Comparison of ENCODE assay signal across 31 cellular contexts in genomic region chr9:133483611-133484010, GRCh38. TPM values are rescaled to one million over a fixed set of nuclear protein-coding genes. Genes with fewer than 3 reads are reported as not detected.
"Had no signal": no experiment of that assay in that cellular context is flagged by ENCODE, and none has a peak within 500 bp of the region (broad histone marks: within the 10 kb centered on the region; RNA-seq: fewer than 3 reads in every experiment).

No MANE protein-coding gene starts in this region.

- H3K9me3 Mint-ChIP-seq: activated CD4-positive, alpha-beta memory T cell treated with anti-CD3 and anti-CD28 coated beads, Interleukin-2, amount 10 ng/mL, durations not matched to agents 7 days and 5 days; activated CD4-positive, alpha-beta T cell treated with anti-CD3 and anti-CD28 coated beads, Interleukin-2, amount 10 ng/mL, durations not matched to agents 7 days and 5 days; activated naive CD4-positive, alpha-beta T cell treated with anti-CD3 and anti-CD28 coated beads, Interleukin-2, amount 50 U/mL, for 24 hours; activated naive CD8-positive, alpha-beta T cell treated with anti-CD3 and anti-CD28 coated beads, Interleukin-2, amount 50 U/mL, for 24 hours; activated T-cell treated with anti-CD3 and anti-CD28 coated beads, Interleukin-2, amount 50 U/mL, for 4 hours; activated T-helper 2 cell treated with anti-CD3 and anti-CD28 coated beads, Interferon-gamma antibody, Interleukin-2, Interleukin-4, amounts not matched to agents 10 μg/mL and 5 μg/mL and 100 μg/mL, durations not matched to agents 14 hours and 24 hours and 36 hours; central memory CD8-positive, alpha-beta T cell; nephron progenitor cell; stimulated activated effector memory CD8-positive, alpha-beta T cell treated with anti-CD3 and anti-CD28 coated beads, Interleukin-12 subunit alpha, Interleukin-12 subunit beta, amount 100 ng/mL, for 72 hours; stimulated activated naive CD8-positive, alpha-beta T cell treated with anti-CD3 and anti-CD28 coated beads, Interleukin-15, amount 100 ng/mL, for 72 hours; WTC11 had no signal

- H3K27ac ChIP-seq: breast epithelium, epithelial cell of prostate, esophagus squamous epithelium, hepatocyte, parathyroid adenoma, thyroid gland had no signal

- H3K36me3 Mint-ChIP-seq: activated naive CD4-positive, alpha-beta T cell treated with anti-CD3 and anti-CD28 coated beads, Interleukin-2, amount 50 U/mL, for 24 hours; stimulated activated effector memory CD8-positive, alpha-beta T cell treated with anti-CD3 and anti-CD28 coated beads, Interleukin-12 subunit alpha, Interleukin-12 subunit beta, amount 100 ng/mL, for 72 hours; WTC11 had no signal

- H3K4me1 ChIP-seq: breast epithelium, parathyroid adenoma had no signal

- ATAC-seq: activated naive CD8-positive, alpha-beta T cell treated with anti-CD3 and anti-CD28 coated beads, Interleukin-2, amount 50 U/mL, for 24 hours; activated T-cell treated with anti-CD3 and anti-CD28 coated beads, Interleukin-2, amount 50 U/mL, for 4 hours; right cardiac atrium; stimulated activated effector memory CD8-positive, alpha-beta T cell treated with anti-CD3 and anti-CD28 coated beads, Interleukin-12 subunit alpha, Interleukin-12 subunit beta, amount 100 ng/mL, for 72 hours; stimulated activated naive CD8-positive, alpha-beta T cell treated with anti-CD3 and anti-CD28 coated beads, Interleukin-15, amount 100 ng/mL, for 72 hours; WTC11 had no signal

- H3K27ac Mint-ChIP-seq: activated CD4-positive, alpha-beta memory T cell treated with anti-CD3 and anti-CD28 coated beads, Interleukin-2, amount 10 ng/mL, durations not matched to agents 7 days and 5 days; activated CD4-positive, alpha-beta T cell treated with anti-CD3 and anti-CD28 coated beads, Interleukin-2, amount 10 ng/mL, durations not matched to agents 7 days and 5 days; activated naive CD8-positive, alpha-beta T cell treated with anti-CD3 and anti-CD28 coated beads, Interleukin-2, amount 50 U/mL, for 24 hours; activated T-helper 2 cell treated with anti-CD3 and anti-CD28 coated beads, Interferon-gamma antibody, Interleukin-2, Interleukin-4, amounts not matched to agents 10 μg/mL and 5 μg/mL and 100 μg/mL, durations not matched to agents 14 hours and 24 hours and 36 hours; nephron progenitor cell; stimulated activated effector memory CD8-positive, alpha-beta T cell treated with anti-CD3 and anti-CD28 coated beads, Interleukin-12 subunit alpha, Interleukin-12 subunit beta, amount 100 ng/mL, for 72 hours; stimulated activated naive CD8-positive, alpha-beta T cell treated with anti-CD3 and anti-CD28 coated beads, Interleukin-15, amount 100 ng/mL, for 72 hours had no signal

- H3K4me3 ChIP-seq: breast epithelium, esophagus squamous epithelium, hepatocyte, thyroid gland had no signal

- DNase-seq: activated CD4-positive, alpha-beta memory T cell treated with anti-CD3 and anti-CD28 coated beads, Interleukin-2, amount 10 ng/mL, durations not matched to agents 7 days and 5 days; activated CD4-positive, alpha-beta T cell treated with anti-CD3 and anti-CD28 coated beads for 1 hour; activated CD4-positive, alpha-beta T cell treated with anti-CD3 and anti-CD28 coated beads, Interleukin-2, amount 10 ng/mL, durations not matched to agents 7 days and 5 days; activated naive CD8-positive, alpha-beta T cell treated with anti-CD3 and anti-CD28 coated beads, Interleukin-2, amount 50 U/mL, for 24 hours; activated T-cell treated with anti-CD3 and anti-CD28 coated beads, Interleukin-2, amount 50 U/mL, for 4 hours; amygdala; effector CD8-positive, alpha-beta T cell; esophagus squamous epithelium; foreskin melanocyte; nephron progenitor cell; nucleus accumbens; stimulated activated CD4-positive, alpha-beta T cell treated with anti-CD3 and anti-CD28 coated beads, Interleukin-12 subunit alpha, Interleukin-12 subunit beta, amount 100 ng/mL, for 4 hours; stimulated activated CD4-positive, alpha-beta T cell treated with anti-CD3 and anti-CD28 coated beads, Interleukin-4, amount 100 ng/mL, for 24 hours; stimulated activated naive CD8-positive, alpha-beta T cell treated with anti-CD3 and anti-CD28 coated beads, Interleukin-15, amount 100 ng/mL, for 72 hours; T-helper 2 cell; thyroid gland had no signal

- H3K36me3 ChIP-seq: breast epithelium, esophagus squamous epithelium, thyroid gland had no signal

- H3K27me3 ChIP-seq: thyroid gland had no signal

- H3K27me3 Mint-ChIP-seq: activated naive CD4-positive, alpha-beta T cell treated with anti-CD3 and anti-CD28 coated beads, Interleukin-2, amount 50 U/mL, for 24 hours; activated naive CD8-positive, alpha-beta T cell treated with anti-CD3 and anti-CD28 coated beads, Interleukin-2, amount 50 U/mL, for 24 hours; central memory CD8-positive, alpha-beta T cell; stimulated activated naive CD8-positive, alpha-beta T cell treated with anti-CD3 and anti-CD28 coated beads, Interleukin-15, amount 100 ng/mL, for 72 hours had no signal

- H3K9me3 ChIP-seq: breast epithelium, esophagus squamous epithelium, thyroid gland had no signal

- H3K4me1 Mint-ChIP-seq: stimulated activated effector memory CD8-positive, alpha-beta T cell treated with anti-CD3 and anti-CD28 coated beads, Interleukin-12 subunit alpha, Interleukin-12 subunit beta, amount 100 ng/mL, for 72 hours had no signal

- H3K4me3 Mint-ChIP-seq: activated CD4-positive, alpha-beta memory T cell treated with anti-CD3 and anti-CD28 coated beads, Interleukin-2, amount 10 ng/mL, durations not matched to agents 7 days and 5 days; activated CD4-positive, alpha-beta T cell treated with anti-CD3 and anti-CD28 coated beads, Interleukin-2, amount 10 ng/mL, durations not matched to agents 7 days and 5 days; activated naive CD4-positive, alpha-beta T cell treated with anti-CD3 and anti-CD28 coated beads, Interleukin-2, amount 50 U/mL, for 24 hours; activated naive CD8-positive, alpha-beta T cell treated with anti-CD3 and anti-CD28 coated beads, Interleukin-2, amount 50 U/mL, for 24 hours; activated T-cell treated with anti-CD3 and anti-CD28 coated beads, Interleukin-2, amount 50 U/mL, for 4 hours; central memory CD8-positive, alpha-beta T cell; nephron progenitor cell; stimulated activated effector memory CD8-positive, alpha-beta T cell treated with anti-CD3 and anti-CD28 coated beads, Interleukin-12 subunit alpha, Interleukin-12 subunit beta, amount 100 ng/mL, for 72 hours; stimulated activated naive CD8-positive, alpha-beta T cell treated with anti-CD3 and anti-CD28 coated beads, Interleukin-15, amount 100 ng/mL, for 72 hours; WTC11 had no signal

RNA-seq across cellular contexts. Expression of gene MYMK, which starts 41.1 kb away (rescaled TPM):
- total RNA-seq: activated CD4-positive, alpha-beta memory T cell treated with anti-CD3 and anti-CD28 coated beads, Interleukin-2, amount 10 ng/mL, durations not matched to agents 7 days and 5 days; activated CD4-positive, alpha-beta T cell treated with anti-CD3 and anti-CD28 coated beads, Interleukin-2, amount 10 ng/mL, durations not matched to agents 7 days and 5 days; activated T-cell treated with anti-CD3 and anti-CD28 coated beads, Interleukin-2, amount 50 U/mL, for 4 hours; activated T-helper 2 cell treated with anti-CD3 and anti-CD28 coated beads, Interferon-gamma antibody, Interleukin-2, Interleukin-4, amounts not matched to agents 10 μg/mL and 5 μg/mL and 100 μg/mL, durations not matched to agents 14 hours and 24 hours and 36 hours; breast epithelium; dermis microvascular lymphatic vessel endothelial cell; esophagus squamous epithelium; hepatocyte; lung microvascular endothelial cell; mucosa of gallbladder; pulmonary artery endothelial cell; right cardiac atrium; thyroid gland; ureter; WTC11 had no signal

RNA-seq across cellular contexts. Expression of gene ADAMTSL2, which starts 50.9 kb away (rescaled TPM):
- total RNA-seq: activated CD4-positive, alpha-beta memory T cell treated with anti-CD3 and anti-CD28 coated beads, Interleukin-2, amount 10 ng/mL, durations not matched to agents 7 days and 5 days; activated CD4-positive, alpha-beta T cell treated with anti-CD3 and anti-CD28 coated beads, Interleukin-2, amount 10 ng/mL, durations not matched to agents 7 days and 5 days; activated T-helper 2 cell treated with anti-CD3 and anti-CD28 coated beads, Interferon-gamma antibody, Interleukin-2, Interleukin-4, amounts not matched to agents 10 μg/mL and 5 μg/mL and 100 μg/mL, durations not matched to agents 14 hours and 24 hours and 36 hours; pulmonary artery endothelial cell had no signal
